In the genomic region with DNA sequence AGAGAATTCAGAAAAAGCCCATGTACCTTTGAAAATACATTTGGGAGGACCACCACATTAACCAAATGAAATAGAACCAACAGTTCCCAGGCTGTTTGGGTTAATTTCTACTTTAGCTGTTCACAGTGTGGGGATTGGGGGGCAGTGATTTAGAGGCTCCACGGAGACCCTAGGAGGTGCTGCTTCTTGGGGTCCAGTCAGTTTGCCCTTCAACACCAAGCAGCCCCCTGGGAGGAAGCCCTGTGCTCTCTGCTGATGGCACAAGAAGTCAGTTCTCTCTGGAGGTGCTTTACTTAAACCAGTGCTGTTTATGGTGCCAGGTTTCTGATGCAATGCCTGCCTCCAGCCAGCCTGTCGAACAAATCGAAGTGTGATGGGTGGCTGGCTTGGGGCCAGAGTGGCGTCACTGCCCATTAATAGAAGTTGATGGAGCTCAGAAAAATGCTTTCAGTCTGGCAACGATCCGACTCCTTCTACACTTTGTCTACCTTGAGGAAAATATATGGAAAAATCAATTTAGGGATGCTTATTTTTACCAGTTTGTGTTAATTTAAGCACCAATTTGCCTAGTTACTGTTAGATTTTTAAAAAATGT, we compare ENCODE assay signal across 9 cellular contexts.
DNase-seq lines count a peak whose midpoint lies in the region; ATAC-seq and TF ChIP-seq lines count a peak whose summit lies in the region.
"Had no signal": no experiment of that assay in that cellular context is flagged by ENCODE, and none has a peak within 500 bp of the region (broad histone marks: within the 10 kb centered on the region; RNA-seq: fewer than 3 reads in every experiment).

No MANE protein-coding gene starts in this region.

- peak overlapping the region; percentile 34 for H3K9ac ChIP-seq in mammary epithelial cell (ENCODE audit: insufficient read depth, low read length)

- WGBS in mammary epithelial cell (ENCODE audit: low coverage, missing lambda C conversion rate) = 10% methylated on average over 6 of the region's 6 CpGs

- H3K9me3 Mint-ChIP-seq in natural killer cell treated with Interleukin-12 subunit alpha and Interleukin-12 subunit beta and Interleukin-15 and Interleukin-18, amount 100 ng/mL, for 72 hours = peaks cover 4% of the 10 kb centered on the region
- H3K9me3 Mint-ChIP-seq in natural killer cell = peaks cover 0 to 2% of the 10 kb centered on the region in 2 donors

- no peaks in the 10 kb centered on the region for H3K9me3 ChIP-seq in mammary epithelial cell (replicated peaks; ENCODE audit: insufficient read depth, low read length)
- no peaks in the 10 kb centered on the region for H3K9me3 ChIP-seq in mucosa of descending colon

- TF ChIP-seq CTCF in natural killer cell (IDR thresholded peaks at IDR 0.05) (no peak), mammary epithelial cell (conservative IDR thresholded peaks at IDR 0.05 in 1 of 2, IDR thresholded peaks at IDR 0.05 in 1 of 2; ENCODE audit: extremely low read depth in 1 of 2, insufficient read depth in 1 of 2, low read depth in 1 of 2, low read length in 2 of 2) (no peak), mucosa of descending colon (IDR thresholded peaks at IDR 0.05) (no peak)

- peak overlapping the region; percentile 6 to 89 for H3K27ac Mint-ChIP-seq in natural killer cell treated with Interleukin-12 subunit alpha and Interleukin-12 subunit beta and Interleukin-15 and Interleukin-18, amount 100 ng/mL, for 72 hours
- peak overlapping the region in 1 of 2 donors; percentile 34 for H3K27ac Mint-ChIP-seq in natural killer cell

- dilution Hi-C loops in mammary epithelial cell (cut with HindIII; ENCODE audit: low sequenced_read_pairs) = no loop called here

- no peak overlapping the region for H3K4me3 Mint-ChIP-seq in natural killer cell treated with Interleukin-12 subunit alpha and Interleukin-12 subunit beta and Interleukin-15 and Interleukin-18, amount 100 ng/mL, for 72 hours
- no peak overlapping the region for H3K4me3 Mint-ChIP-seq in natural killer cell

- no peak for ATAC-seq in natural killer cell treated with Interleukin-12 subunit alpha and Interleukin-12 subunit beta and Interleukin-15 and Interleukin-18, amount 100 ng/mL, for 72 hours
- no peak for ATAC-seq in natural killer cell
- no peak for ATAC-seq in GM19397 (IDR thresholded peaks at IDR 0.05; ENCODE audit: unreplicated experiment)
- ATAC-seq in mucosa of descending colon = no peak
- ATAC-seq in HG03039 (IDR thresholded peaks at IDR 0.05; ENCODE audit: unreplicated experiment) = no peak

- H3K36me3 Mint-ChIP-seq in natural killer cell treated with Interleukin-12 subunit alpha and Interleukin-12 subunit beta and Interleukin-15 and Interleukin-18, amount 100 ng/mL, for 72 hours = peaks cover 7% of the 10 kb centered on the region
- no peaks in the 10 kb centered on the region for H3K36me3 Mint-ChIP-seq in natural killer cell

- H4K20me1 ChIP-seq in mammary epithelial cell (ENCODE audit: insufficient read depth, low read length) = no peaks in the 10 kb centered on the region

- intact Hi-C loops in natural killer cell (cut with micrococcal nuclease) = no loop called here
- intact Hi-C loops in mammary epithelial cell (cut with micrococcal nuclease) = no loop called here
- intact Hi-C loops in mucosa of descending colon (cut with DNase I, micrococcal nuclease) = no loop called here

- no peak for DNase-seq in natural killer cell treated with Interleukin-12 subunit alpha and Interleukin-12 subunit beta and Interleukin-15 and Interleukin-18, amount 100 ng/mL, for 72 hours (ENCODE audit: low spot score)
- DNase-seq in natural killer cell (no peak), mammary epithelial cell (peak; percentile 83), kidney glomerular epithelial cell (lab: John Stamatoyannopoulos, UW) (peak; percentile 55), mucosa of descending colon (no peak)
- DNase-seq in activated naive CD4-positive, alpha-beta T cell treated with Interleukin-2 at 50 U/mL for 16 hours = no peak
- DNase-seq: NCI-H187 treated with DMSO at 0.1 percent for 48 hours had no signal

- peak overlapping the region; percentile 21 for H3K4me2 ChIP-seq in mammary epithelial cell (ENCODE audit: insufficient read depth, low read depth, low read length)

- no TSS peak for BruUV-seq in mammary epithelial cell (replicated peaks; lab: Mats Ljungman, UMichigan)

- H3K27ac ChIP-seq in mammary epithelial cell (ENCODE audit: insufficient read depth, low read depth, low read length) = peak overlapping the region; percentile 9

- no peaks in the 10 kb centered on the region for H3K27me3 ChIP-seq in mammary epithelial cell (ENCODE audit: insufficient read depth, low read length)

- H3K4me1 Mint-ChIP-seq in natural killer cell treated with Interleukin-12 subunit alpha and Interleukin-12 subunit beta and Interleukin-15 and Interleukin-18, amount 100 ng/mL, for 72 hours (ENCODE audit: low read depth in 2 of 2) = peaks cover 54 to 55% of the 10 kb centered on the region in 2 donors
- H3K4me1 Mint-ChIP-seq in natural killer cell = peaks cover 56 to 62% of the 10 kb centered on the region in 2 donors

- in situ Hi-C loops in mammary epithelial cell (cut with MboI; ENCODE audit: low sequenced_read_pairs in 2 of 2) = no loop called here

- no peaks in the 10 kb centered on the region for H3K36me3 ChIP-seq in mammary epithelial cell (ENCODE audit: insufficient read depth, low read length)
- H3K36me3 ChIP-seq in mucosa of descending colon (ENCODE audit: low read depth) = no peaks in the 10 kb centered on the region

- H2AFZ ChIP-seq in mammary epithelial cell (ENCODE audit: low read depth, low read length) = peak overlapping the region; percentile 87

- peaks cover 11% of the 10 kb centered on the region for H3K4me1 ChIP-seq in mammary epithelial cell (ENCODE audit: insufficient read depth, low read length)
- H3K4me1 ChIP-seq in mucosa of descending colon (ENCODE audit: low read depth) = peaks cover 4% of the 10 kb centered on the region

- CTCF ChIA-PET in mammary epithelial cell (lab: Charles Lee; ENCODE audit: low non-redundant PET) = no interaction called here

- H3K27me3 Mint-ChIP-seq in natural killer cell treated with Interleukin-12 subunit alpha and Interleukin-12 subunit beta and Interleukin-15 and Interleukin-18, amount 100 ng/mL, for 72 hours = no peaks in the 10 kb centered on the region
- no peaks in the 10 kb centered on the region for H3K27me3 Mint-ChIP-seq in natural killer cell (ENCODE audit: low read depth in 2 of 2)

- H3K79me2 ChIP-seq in mammary epithelial cell (ENCODE audit: insufficient read depth, low read length) = no peaks in the 10 kb centered on the region

- H3K4me3 ChIP-seq in mammary epithelial cell (replicated peaks in 1 of 3; ENCODE audit: insufficient read depth in 1 of 3, low read depth in 2 of 3, low read length in 3 of 3) (no peak overlapping the region), mucosa of descending colon (no peak overlapping the region)

Comparison
In these comparisons a context has a peak if more than half of its experiments do, and no peak if none do; other contexts are left out.
1. DNase-seq: peak in mammary epithelial cell (single experiment) and kidney glomerular epithelial cell (single experiment); none in natural killer cell treated with Interleukin-12 subunit alpha and Interleukin-12 subunit beta and Interleukin-15 and Interleukin-18, amount 100 ng/mL, for 72 hours (single experiment), natural killer cell (single experiment), mucosa of descending colon (0 of 3) and activated naive CD4-positive, alpha-beta T cell treated with Interleukin-2 at 50 U/mL for 16 hours (single experiment).